ENCODE assay signal across 15 cellular contexts in genomic region chr2:40658917-40659316, GRCh38.
A peak's percentile ranks its signal among the peaks of the same experiment; 100 is the strongest.
DNase-seq lines count a peak whose midpoint lies in the region; ATAC-seq, FAIRE-seq and TF ChIP-seq lines count a peak whose summit lies in the region.
"Had no signal": no experiment of that assay in that cellular context is flagged by ENCODE, and none has a peak within 500 bp of the region (broad histone marks: within the 10 kb centered on the region; RNA-seq: fewer than 3 reads in every experiment).

No MANE protein-coding gene starts in this region.

- H3K36me3 ChIP-seq in NT2/D1 (ENCODE audit: insufficient read depth, insufficient read length, low read length): no peaks in the 10 kb centered on the region
- H3K36me3 ChIP-seq in liver (ENCODE audit: control insufficient read depth in 4 of 4, insufficient read depth in 3 of 4, low read depth in 1 of 4, low read length in 3 of 4): no peaks in the 10 kb centered on the region
- H3K36me3 ChIP-seq: lower lobe of right lung, pancreas, SJSA1 had no signal

- no peaks in the 10 kb centered on the region for H3K4me1 Mint-ChIP-seq in natural killer cell treated with Interleukin-12 subunit alpha and Interleukin-12 subunit beta and Interleukin-15 and Interleukin-18, amount 100 ng/mL, for 72 hours (ENCODE audit: low read depth in 2 of 2)
- H3K4me1 Mint-ChIP-seq: central memory CD8-positive, alpha-beta T cell; stimulated activated naive B cell treated with anti-CD40 and anti-IgM and Interleukin-4, amounts not matched to agents 10 μg/mL and 1 μg/mL and 100 μg/mL, for 72 hours had no signal

- H3K27me3 Mint-ChIP-seq in natural killer cell treated with Interleukin-12 subunit alpha and Interleukin-12 subunit beta and Interleukin-15 and Interleukin-18, amount 100 ng/mL, for 72 hours: no peaks in the 10 kb centered on the region
- H3K27me3 Mint-ChIP-seq: central memory CD8-positive, alpha-beta T cell; stimulated activated naive B cell treated with anti-CD40 and anti-IgM and Interleukin-4, amounts not matched to agents 10 μg/mL and 1 μg/mL and 100 μg/mL, for 72 hours had no signal

- H3K4me3 ChIP-seq in NT2/D1 (ENCODE audit: insufficient read length, low read depth) (no peak overlapping the region), choroid plexus epithelial cell (ENCODE audit: low read depth, low read length) (no peak overlapping the region), liver (ENCODE audit: low read depth in 1 of 3, low read length in 3 of 3) (no peak overlapping the region)
- H3K4me3 ChIP-seq: lower lobe of right lung, pancreas, SJSA1 had no signal

- no peaks in the 10 kb centered on the region for H3K4me1 ChIP-seq in NT2/D1 (ENCODE audit: insufficient read depth, insufficient read length)
- no peaks in the 10 kb centered on the region for H3K4me1 ChIP-seq in liver (ENCODE audit: control insufficient read depth in 4 of 4, insufficient read depth in 4 of 4, low read length in 3 of 4)
- H3K4me1 ChIP-seq: lower lobe of right lung, pancreas, SJSA1 had no signal

- no peak overlapping the region for H3K27ac Mint-ChIP-seq in natural killer cell treated with Interleukin-12 subunit alpha and Interleukin-12 subunit beta and Interleukin-15 and Interleukin-18, amount 100 ng/mL, for 72 hours
- H3K27ac Mint-ChIP-seq: stimulated activated naive B cell treated with anti-CD40 and anti-IgM and Interleukin-4, amounts not matched to agents 10 μg/mL and 1 μg/mL and 100 μg/mL, for 72 hours had no signal

- H3K27me3 ChIP-seq in NT2/D1 (ENCODE audit: insufficient read depth, insufficient read length) (no peaks in the 10 kb centered on the region), liver (ENCODE audit: control insufficient read depth in 4 of 4, insufficient read depth in 4 of 4, low read length in 3 of 4) (no peaks in the 10 kb centered on the region)
- H3K27me3 ChIP-seq: SJSA1 had no signal

- TF ChIP-seq CTCF in choroid plexus epithelial cell (conservative IDR thresholded peaks at IDR 0.05; ENCODE audit: low read depth, low read length) (no peak), liver (IDR thresholded peaks at IDR 0.05; ENCODE audit: low read depth, low read length, missing input control) (no peak)

- ATAC-seq in natural killer cell treated with Interleukin-12 subunit alpha and Interleukin-12 subunit beta and Interleukin-15 and Interleukin-18, amount 100 ng/mL, for 72 hours: no peak
- ATAC-seq: lower lobe of right lung; pancreas; stimulated activated naive B cell treated with anti-CD40 and anti-IgM and Interleukin-4, amounts not matched to agents 10 μg/mL and 1 μg/mL and 100 μg/mL, for 72 hours had no signal

- DNase-seq in ELR (ENCODE audit: low read depth) (peak; percentile 42), NT2/D1 (ENCODE audit: low read depth, low spot score) (peak; percentile 3), choroid plexus epithelial cell (ENCODE audit: low read depth) (peak; percentile 5), NCI-H1436 treated with DMSO at 0.1 percent for 48 hours (lab: John Stamatoyannopoulos, UW) (no peak), GM19239 (ENCODE audit: insufficient read length, low spot score) (no peak), head of caudate nucleus (no peak)
- no peak for DNase-seq in natural killer cell treated with Interleukin-12 subunit alpha and Interleukin-12 subunit beta and Interleukin-15 and Interleukin-18, amount 100 ng/mL, for 72 hours (ENCODE audit: low spot score)
- DNase-seq: activated CD4-positive, CD25-positive, alpha-beta regulatory T cell treated with anti-CD3 and anti-CD28 coated beads, Interleukin-2, amount 50 U/mL, for 72 hours; lower lobe of right lung; NCI-H446 treated with DMSO at 0.1 percent for 48 hours; pancreas; stimulated activated naive B cell treated with anti-CD40 and anti-IgM and Interleukin-4, amounts not matched to agents 10 μg/mL and 1 μg/mL and 100 μg/mL, for 72 hours had no signal

- no peak for FAIRE-seq in GM19239 (lab: Jason Lieb, UNC)
- FAIRE-seq: pancreas had no signal

- no peak overlapping the region for H3K9ac ChIP-seq in NT2/D1 (ENCODE audit: insufficient read length, low read depth)
- no peak overlapping the region for H3K9ac ChIP-seq in liver (ENCODE audit: low read depth in 1 of 2, low read length in 2 of 2)

- no peak overlapping the region for H3K27ac ChIP-seq in liver (ENCODE audit: low read depth in 1 of 2, low read length in 2 of 2)
- H3K27ac ChIP-seq: lower lobe of right lung, pancreas, SJSA1 had no signal

- WGBS in liver: 15% methylated on average over 1 of the region's 1 CpG

- intact Hi-C loops in head of caudate nucleus (cut with DNase I): no loop called here

- H3K9me3 Mint-ChIP-seq in natural killer cell treated with Interleukin-12 subunit alpha and Interleukin-12 subunit beta and Interleukin-15 and Interleukin-18, amount 100 ng/mL, for 72 hours: peaks cover 8% of the 10 kb centered on the region

- no peak for TF ChIP-seq RAD21 in liver (IDR thresholded peaks at IDR 0.05)

- peaks cover 5% of the 10 kb centered on the region for H3K36me3 Mint-ChIP-seq in natural killer cell treated with Interleukin-12 subunit alpha and Interleukin-12 subunit beta and Interleukin-15 and Interleukin-18, amount 100 ng/mL, for 72 hours
- H3K36me3 Mint-ChIP-seq: stimulated activated naive B cell treated with anti-CD40 and anti-IgM and Interleukin-4, amounts not matched to agents 10 μg/mL and 1 μg/mL and 100 μg/mL, for 72 hours had no signal

- no peak overlapping the region for H3K4me3 Mint-ChIP-seq in natural killer cell treated with Interleukin-12 subunit alpha and Interleukin-12 subunit beta and Interleukin-15 and Interleukin-18, amount 100 ng/mL, for 72 hours
- H3K4me3 Mint-ChIP-seq: central memory CD8-positive, alpha-beta T cell; stimulated activated naive B cell treated with anti-CD40 and anti-IgM and Interleukin-4, amounts not matched to agents 10 μg/mL and 1 μg/mL and 100 μg/mL, for 72 hours had no signal

- H3K9me3 ChIP-seq in NT2/D1 (ENCODE audit: insufficient read depth, low read length) (no peaks in the 10 kb centered on the region), liver (ENCODE audit: control insufficient read depth in 4 of 4, low read length in 3 of 4) (no peaks in the 10 kb centered on the region)
- H3K9me3 ChIP-seq: lower lobe of right lung, pancreas, SJSA1 had no signal

TF ChIP-seq in liver, 16 proteins besides CTCF, POLR2A, EP300 and RAD21:
- TF ChIP-seq ATF3 (IDR thresholded peaks at IDR 0.05) (no peak), TAF1 (conservative IDR thresholded peaks at IDR 0.05) (no peak), FOXA2 (IDR thresholded peaks at IDR 0.05) (no peak), YY1 (IDR thresholded peaks at IDR 0.05) (no peak), REST (IDR thresholded peaks at IDR 0.05) (peak; percentile 95), HNF4G (IDR thresholded peaks at IDR 0.05) (no peak)

Comparison
In these comparisons a context has a peak if more than half of its experiments do, and no peak if none do; other contexts are left out.
1. DNase-seq: peak in ELR (single experiment), NT2/D1 (single experiment) and choroid plexus epithelial cell (single experiment); none in NCI-H1436 treated with DMSO at 0.1 percent for 48 hours (single experiment), GM19239 (single experiment), head of caudate nucleus (0 of 42) and natural killer cell treated with Interleukin-12 subunit alpha and Interleukin-12 subunit beta and Interleukin-15 and Interleukin-18, amount 100 ng/mL, for 72 hours (single experiment).